ENCODE assay signal across 8 cellular contexts in genomic region chr2:146927080-146927714, GRCh38.
DNase-seq lines count a peak whose midpoint lies in the region; ATAC-seq, FAIRE-seq and TF ChIP-seq lines count a peak whose summit lies in the region.

No MANE protein-coding gene starts in this region.

- no peak overlapping the region for H2BK120ac ChIP-seq in H1 (replicated peaks; ENCODE audit: low read depth, low read length)
- H2BK120ac ChIP-seq in mesendoderm (ENCODE audit: low read depth, low read length): no peak overlapping the region

- H2BK12ac ChIP-seq in H1 (ENCODE audit: low read depth, low read length): no peak overlapping the region

- H3K4me3 Mint-ChIP-seq in activated naive CD4-positive, alpha-beta T cell treated with anti-CD3 and anti-CD28 coated beads for 36 hours: no peak overlapping the region
- no peak overlapping the region for H3K4me3 Mint-ChIP-seq in activated T-cell treated with anti-CD3 and anti-CD28 coated beads, Interleukin-2, amount 50 U/mL, for 24 hours

- peak; percentile 81 for FAIRE-seq in H1 (lab: Jason Lieb, UNC)

- no peak for TF ChIP-seq POLR2A in H1 (IDR thresholded peaks at IDR 0.05; ENCODE audit: control extremely low read depth in 1 of 2, low read depth in 2 of 2, low read length in 2 of 2)

- H3K18ac ChIP-seq in H1 (ENCODE audit: extremely low read depth, low read length) (no peak overlapping the region), mesendoderm (ENCODE audit: low read length) (no peak overlapping the region)

- TF ChIP-seq RAD21 in H1 (IDR thresholded peaks at IDR 0.05 in 1 of 2, conservative IDR thresholded peaks at IDR 0.05 in 1 of 2; ENCODE audit: low read depth in 2 of 2, low read length in 2 of 2): peak; percentile 97

- WGBS in H1 (ENCODE audit: extremely low coverage in 1 of 2, insufficient coverage in 1 of 2, insufficient read length in 1 of 2, insufficient replicate concordance in 2 of 2, low coverage in 1 of 2, low lambda C conversion rate in 2 of 2, missing lambda C conversion rate in 1 of 2), 2 experiments: 46% methylated on average over 3 of the region's 3 CpGs; no CpG with 5 or more reads in 1 of the 2 experiments
- no CpG with 5 or more reads among the region's 3 CpGs for WGBS in mesendoderm (ENCODE audit: extremely low coverage, insufficient coverage, low lambda C conversion rate)

- H4K20me1 ChIP-seq in H1 (replicated peaks in 1 of 2; ENCODE audit: control insufficient read depth in 1 of 2, insufficient read depth in 2 of 2, low read length in 2 of 2): no peaks in the 10 kb centered on the region

- H2AK5ac ChIP-seq in H1 (ENCODE audit: low read depth, low read length): no peak overlapping the region
- no peak overlapping the region for H2AK5ac ChIP-seq in mesendoderm (ENCODE audit: low read length)

- H3K79me1 ChIP-seq in H1 (ENCODE audit: low read depth, low read length) (no peaks in the 10 kb centered on the region), mesendoderm (ENCODE audit: low read length) (no peaks in the 10 kb centered on the region)

- no peaks in the 10 kb centered on the region for H3K9me3 Mint-ChIP-seq in activated naive CD4-positive, alpha-beta T cell treated with anti-CD3 and anti-CD28 coated beads for 36 hours
- H3K9me3 Mint-ChIP-seq in activated T-cell treated with anti-CD3 and anti-CD28 coated beads, Interleukin-2, amount 50 U/mL, for 24 hours: no peaks in the 10 kb centered on the region

- no peak for TF ChIP-seq EP300 in H1 (IDR thresholded peaks at IDR 0.05; ENCODE audit: borderline replicate concordance in 1 of 2, low read depth in 2 of 2, low read length in 2 of 2)

- H3K23me2 ChIP-seq in H1 (ENCODE audit: low read depth, low read length): no peaks in the 10 kb centered on the region

- no peak for ATAC-seq in GM18517 (IDR thresholded peaks at IDR 0.05; ENCODE audit: unreplicated experiment)

- H3K36me3 Mint-ChIP-seq in activated naive CD4-positive, alpha-beta T cell treated with anti-CD3 and anti-CD28 coated beads for 36 hours (ENCODE audit: low read depth): no peaks in the 10 kb centered on the region
- H3K36me3 Mint-ChIP-seq in activated T-cell treated with anti-CD3 and anti-CD28 coated beads, Interleukin-2, amount 50 U/mL, for 24 hours (ENCODE audit: low read depth): no peaks in the 10 kb centered on the region

- H3K27ac ChIP-seq in H1 (ENCODE audit: low read depth, low read length) (no peak overlapping the region), mesendoderm (ENCODE audit: low read depth, low read length) (no peak overlapping the region)

- no peak overlapping the region for H3K14ac ChIP-seq in H1 (ENCODE audit: insufficient read length)

- no peak overlapping the region for H4K91ac ChIP-seq in H1 (replicated peaks; ENCODE audit: insufficient read length, low read length)

- H3K4me3 ChIP-seq in H1 (ENCODE audit: extremely low read depth in 1 of 4, insufficient read depth in 2 of 4, low read depth in 3 of 4, low read length in 4 of 4) (no peak overlapping the region), mesendoderm (ENCODE audit: low read length) (no peak overlapping the region)

- H2BK15ac ChIP-seq in H1 (ENCODE audit: low read length) (no peak overlapping the region), mesendoderm (replicated peaks; ENCODE audit: low read depth) (no peak overlapping the region)

- no peak overlapping the region for H3K4ac ChIP-seq in H1 (replicated peaks; ENCODE audit: insufficient read length, low read depth, low read length)
- no peak overlapping the region for H3K4ac ChIP-seq in mesendoderm (ENCODE audit: low read depth, low read length)

- H2AFZ ChIP-seq in H1 (ENCODE audit: low read length): peak overlapping the region; percentile 78; the same call in 1 of the 2 replicates

- H3K4me2 ChIP-seq in H1 (ENCODE audit: insufficient read depth in 1 of 2, low read depth in 2 of 2, low read length in 2 of 2) (no peak overlapping the region), mesendoderm (ENCODE audit: low read length) (no peak overlapping the region)

- H2BK5ac ChIP-seq in H1 (ENCODE audit: low read depth, low read length): no peak overlapping the region
- no peak overlapping the region for H2BK5ac ChIP-seq in mesendoderm (ENCODE audit: low read length)

- H3K4me1 ChIP-seq in H1 (replicated peaks in 1 of 4; ENCODE audit: control insufficient read depth in 3 of 4, insufficient read depth in 4 of 4, low read length in 3 of 4) (no peaks in the 10 kb centered on the region; a peak in 2 of 7 replicates), mesendoderm (ENCODE audit: control insufficient read depth, low read depth, low read length) (no peaks in the 10 kb centered on the region)

- DNase-seq in activated naive CD4-positive, alpha-beta T cell treated with anti-CD3 and anti-CD28 coated beads for 36 hours: peak; percentile 9
- no peak for DNase-seq in activated naive CD4-positive, alpha-beta T cell treated with anti-CD3 and anti-CD28 coated beads, Interleukin-2, amount 50 U/mL, for 16 hours
- peak; percentile 38 for DNase-seq in NCI-H526 treated with DMSO at 0.1 percent for 48 hours (lab: John Stamatoyannopoulos, UW)
- DNase-seq in H1 (ENCODE audit: low read depth in 1 of 2, low spot score in 2 of 2): peak; percentile 44 to 58
- DNase-seq in mesendoderm: peak; percentile 86
- no peak for DNase-seq in activated T-cell treated with anti-CD3 and anti-CD28 coated beads, Interleukin-2, amount 50 U/mL, for 24 hours
- DNase-seq in 8988T: no peak

- no peak overlapping the region for H3K23ac ChIP-seq in H1 (ENCODE audit: insufficient read length)
- no peak overlapping the region for H3K23ac ChIP-seq in mesendoderm (ENCODE audit: low read length)

- no peaks in the 10 kb centered on the region for H3K27me3 Mint-ChIP-seq in activated naive CD4-positive, alpha-beta T cell treated with anti-CD3 and anti-CD28 coated beads for 36 hours (ENCODE audit: low read depth)
- no peaks in the 10 kb centered on the region for H3K27me3 Mint-ChIP-seq in activated T-cell treated with anti-CD3 and anti-CD28 coated beads, Interleukin-2, amount 50 U/mL, for 24 hours

- POLR2A ChIA-PET in H1 (lab: Charles Lee; ENCODE audit: partially characterized antibody): no interaction called here

- H3K79me2 ChIP-seq in H1 (ENCODE audit: control insufficient read depth in 1 of 2, insufficient read depth in 2 of 2, low read length in 2 of 2) (no peaks in the 10 kb centered on the region), mesendoderm (ENCODE audit: control insufficient read depth, insufficient read depth, low read length) (no peaks in the 10 kb centered on the region)

- H3K9ac ChIP-seq in H1 (replicated peaks in 1 of 4; ENCODE audit: extremely low read depth in 1 of 4, low read depth in 3 of 4, low read length in 3 of 4): no peak overlapping the region
- H3K9ac ChIP-seq in mesendoderm (ENCODE audit: low read length): no peak overlapping the region

- no peak overlapping the region for H4K8ac ChIP-seq in H1 (ENCODE audit: extremely low read depth, insufficient read depth, low read length)
- no peak overlapping the region for H4K8ac ChIP-seq in mesendoderm (ENCODE audit: low read depth, low read length)

- H3K36me3 ChIP-seq in H1 (ENCODE audit: control insufficient read depth in 2 of 4, insufficient read depth in 4 of 4, low read length in 3 of 4) (no peaks in the 10 kb centered on the region), mesendoderm (ENCODE audit: control insufficient read depth, insufficient read depth, low read length) (no peaks in the 10 kb centered on the region)

- H3K27me3 ChIP-seq in H1 (replicated peaks in 1 of 4; ENCODE audit: control insufficient read depth in 3 of 4, extremely low read depth in 1 of 4, insufficient read depth in 3 of 4, low read length in 3 of 4) (no peaks in the 10 kb centered on the region), mesendoderm (ENCODE audit: insufficient read depth, low read length, poor library complexity) (no peaks in the 10 kb centered on the region)

- H2BK20ac ChIP-seq in H1 (ENCODE audit: low read length): no peak overlapping the region

- no peaks in the 10 kb centered on the region for H3K4me1 Mint-ChIP-seq in activated naive CD4-positive, alpha-beta T cell treated with anti-CD3 and anti-CD28 coated beads for 36 hours (ENCODE audit: low read depth)
- H3K4me1 Mint-ChIP-seq in activated T-cell treated with anti-CD3 and anti-CD28 coated beads, Interleukin-2, amount 50 U/mL, for 24 hours (ENCODE audit: low read depth): no peaks in the 10 kb centered on the region

- no peak overlapping the region for H4K5ac ChIP-seq in H1 (ENCODE audit: insufficient read length, low read depth, low read length)
- no peak overlapping the region for H4K5ac ChIP-seq in mesendoderm (ENCODE audit: low read length)

- TF ChIP-seq CTCF in H1 (IDR thresholded peaks at IDR 0.05; ENCODE audit: control extremely low read depth in 1 of 3, insufficient read depth in 1 of 3, low read depth in 1 of 3, low read length in 3 of 3): peak; percentile 70 to 88 (median 85)

- no peaks in the 10 kb centered on the region for H3K9me3 ChIP-seq in H1 (ENCODE audit: insufficient read depth in 2 of 2, low read depth in 1 of 2, low read length in 1 of 2)

- H3K56ac ChIP-seq in H1 (replicated peaks; ENCODE audit: insufficient read length, low read depth, low read length) (no peak overlapping the region), mesendoderm (ENCODE audit: low read length) (no peak overlapping the region)

- intact Hi-C loops in activated naive CD4-positive, alpha-beta T cell treated with anti-CD3 and anti-CD28 coated beads for 36 hours (cut with micrococcal nuclease): loop anchor here (5.0 kb wide), 1 partner anchor 985 kb away; no protein-coding TSS in a partner anchor

- CTCF ChIA-PET in activated naive CD4-positive, alpha-beta T cell treated with anti-CD3 and anti-CD28 coated beads for 36 hours (lab: Charles Lee): no interaction called here
- CTCF ChIA-PET in H1 (lab: Charles Lee; ENCODE audit: partially characterized antibody): interaction anchor here (0.6 to 1.8 kb wide), 33 partner anchors 12 to 1058 kb away, joined by 3 to 18 read pairs (median 3); no protein-coding TSS in a partner anchor

- no peak overlapping the region for H3K27ac Mint-ChIP-seq in activated naive CD4-positive, alpha-beta T cell treated with anti-CD3 and anti-CD28 coated beads for 36 hours
- no peak overlapping the region for H3K27ac Mint-ChIP-seq in activated T-cell treated with anti-CD3 and anti-CD28 coated beads, Interleukin-2, amount 50 U/mL, for 24 hours

TF ChIP-seq in H1, 55 proteins besides CTCF, POLR2A, EP300 and RAD21:
- TF ChIP-seq SP4 (IDR thresholded peaks at IDR 0.05; ENCODE audit: low read length) (no peak), TBP (IDR thresholded peaks at IDR 0.05; ENCODE audit: low read depth, low read length) (no peak), JUND (IDR thresholded peaks at IDR 0.05; ENCODE audit: low read length) (no peak), ZNF274 (IDR thresholded peaks at IDR 0.05; ENCODE audit: borderline replicate concordance, extremely low read depth, low read length) (no peak), YY1 (IDR thresholded peaks at IDR 0.05; ENCODE audit: low read depth, low read length) (no peak), KDM5A (IDR thresholded peaks at IDR 0.05; ENCODE audit: low read length) (no peak), BRCA1 (IDR thresholded peaks at IDR 0.05; ENCODE audit: low read depth, low read length) (no peak), EGR1 (IDR thresholded peaks at IDR 0.05; ENCODE audit: borderline replicate concordance, low read depth, low read length) (no peak), FOSL1 (IDR thresholded peaks at IDR 0.05; ENCODE audit: insufficient read depth, low read depth, low read length) (no peak), CHD1 (IDR thresholded peaks at IDR 0.05; ENCODE audit: low read depth, low read length) (no peak)

Comparison
In these comparisons a context has a peak if more than half of its experiments do, and no peak if none do; other contexts are left out.
1. DNase-seq: peak in activated naive CD4-positive, alpha-beta T cell treated with anti-CD3 and anti-CD28 coated beads for 36 hours (single experiment), NCI-H526 treated with DMSO at 0.1 percent for 48 hours (single experiment), H1 (2 of 2) and mesendoderm (single experiment); none in activated naive CD4-positive, alpha-beta T cell treated with anti-CD3 and anti-CD28 coated beads, Interleukin-2, amount 50 U/mL, for 16 hours (single experiment), activated T-cell treated with anti-CD3 and anti-CD28 coated beads, Interleukin-2, amount 50 U/mL, for 24 hours (single experiment) and 8988T (single experiment).